ENCODE assay signal across 30 cellular contexts in genomic region chr7:111530356-111530668, GRCh38.
"Had no signal": no experiment of that assay in that cellular context is flagged by ENCODE, and none has a peak within 500 bp of the region (broad histone marks: within the 10 kb centered on the region; RNA-seq: fewer than 3 reads in every experiment).

No MANE protein-coding gene starts in this region.

- H3K27ac Mint-ChIP-seq: activated CD4-positive, alpha-beta T cell treated with anti-CD3 and anti-CD28 coated beads, Interleukin-2, amount 10 ng/mL, durations not matched to agents 7 days and 5 days; activated CD8-positive, alpha-beta T cell treated with anti-CD3 and anti-CD28 coated beads for 36 hours; activated naive CD8-positive, alpha-beta T cell; activated T-helper 17 cell treated with anti-CD3 and anti-CD28 coated beads, Interleukin-2, amount 50 U/mL, for 72 hours; dendritic cell treated with granulocyte-macrophage colony-stimulating factor and Interleukin-4, amounts not matched to agents 40 ng/mL and 50 ng/mL, for 4 days; WTC11 had no signal

- H3K27ac ChIP-seq: brain microvascular endothelial cell, coronary artery, dorsolateral prefrontal cortex, epithelial cell of prostate, esophagus squamous epithelium, gastroesophageal sphincter had no signal

- H3K36me3 Mint-ChIP-seq: WTC11 had no signal

- H3K9me3 ChIP-seq: esophagus squamous epithelium, gastroesophageal sphincter had no signal

- H3K9me3 Mint-ChIP-seq: activated CD4-positive, alpha-beta T cell treated with anti-CD3 and anti-CD28 coated beads, Interleukin-2, amount 10 ng/mL, durations not matched to agents 7 days and 5 days; activated CD8-positive, alpha-beta T cell treated with anti-CD3 and anti-CD28 coated beads for 36 hours; activated T-cell treated with anti-CD3 and anti-CD28 coated beads, Interleukin-2, amount 50 U/mL, for 4 hours; activated T-helper 17 cell treated with anti-CD3 and anti-CD28 coated beads, Interleukin-2, amount 50 U/mL, for 72 hours; central memory CD8-positive, alpha-beta T cell; dendritic cell treated with granulocyte-macrophage colony-stimulating factor and Interleukin-4, amounts not matched to agents 40 ng/mL and 50 ng/mL, for 4 days; WTC11 had no signal

- H3K4me3 Mint-ChIP-seq: activated CD4-positive, alpha-beta T cell treated with anti-CD3 and anti-CD28 coated beads, Interleukin-2, amount 10 ng/mL, durations not matched to agents 7 days and 5 days; activated CD8-positive, alpha-beta T cell treated with anti-CD3 and anti-CD28 coated beads for 36 hours; activated naive CD8-positive, alpha-beta T cell; activated T-cell treated with anti-CD3 and anti-CD28 coated beads, Interleukin-2, amount 50 U/mL, for 4 hours; activated T-helper 17 cell treated with anti-CD3 and anti-CD28 coated beads, Interleukin-2, amount 50 U/mL, for 72 hours; central memory CD8-positive, alpha-beta T cell; dendritic cell treated with granulocyte-macrophage colony-stimulating factor and Interleukin-4, amounts not matched to agents 40 ng/mL and 50 ng/mL, for 4 days; WTC11 had no signal

- H3K36me3 ChIP-seq: brain microvascular endothelial cell, esophagus squamous epithelium, gastroesophageal sphincter had no signal

- FAIRE-seq: astrocyte, bronchial epithelial cell had no signal

- DNase-seq: activated CD4-positive, alpha-beta T cell treated with anti-CD3 and anti-CD28 coated beads for 1 hour; activated CD4-positive, alpha-beta T cell treated with anti-CD3 and anti-CD28 coated beads for 4 hours; activated CD4-positive, alpha-beta T cell treated with anti-CD3 and anti-CD28 coated beads, Interleukin-2, amount 10 ng/mL, durations not matched to agents 7 days and 5 days; activated CD4-positive, alpha-beta T cell treated with anti-CD3 and anti-CD28 coated beads, Interleukin-2, amount 50 U/mL, for 4 hours; activated CD8-positive, alpha-beta memory T cell treated with anti-CD3 and anti-CD28 coated beads for 24 hours; activated CD8-positive, alpha-beta T cell treated with anti-CD3 and anti-CD28 coated beads for 36 hours; activated effector memory CD4-positive, alpha-beta T cell treated with Interleukin-2 at 50 U/mL for 16 hours; activated gamma-delta T cell treated with Interleukin-2 at 50 U/mL for 16 hours; activated naive CD4-positive, alpha-beta T cell treated with anti-CD3 and anti-CD28 coated beads, Interleukin-2, amount 50 U/mL, for 16 hours; activated naive CD4-positive, alpha-beta T cell treated with Interleukin-2 at 50 U/mL for 16 hours; activated T-cell treated with anti-CD3 and anti-CD28 coated beads, Interleukin-2, amount 50 U/mL, for 4 hours; amniotic stem cell; anterior cingulate cortex; brain microvascular endothelial cell; dorsolateral prefrontal cortex; effector memory CD4-positive, alpha-beta T cell; esophagus squamous epithelium; foreskin melanocyte; head of caudate nucleus; T-helper 2 cell had no signal

- H3K4me1 Mint-ChIP-seq: activated T-helper 17 cell treated with anti-CD3 and anti-CD28 coated beads, Interleukin-2, amount 50 U/mL, for 72 hours had no signal

- H3K4me3 ChIP-seq: coronary artery, dorsolateral prefrontal cortex, esophagus squamous epithelium, gastroesophageal sphincter had no signal

- H3K27me3 Mint-ChIP-seq: activated CD4-positive, alpha-beta T cell treated with anti-CD3 and anti-CD28 coated beads, Interleukin-2, amount 10 ng/mL, durations not matched to agents 7 days and 5 days; activated CD8-positive, alpha-beta T cell treated with anti-CD3 and anti-CD28 coated beads for 36 hours; activated naive CD8-positive, alpha-beta T cell; activated T-helper 17 cell treated with anti-CD3 and anti-CD28 coated beads, Interleukin-2, amount 50 U/mL, for 72 hours; central memory CD8-positive, alpha-beta T cell; dendritic cell treated with granulocyte-macrophage colony-stimulating factor and Interleukin-4, amounts not matched to agents 40 ng/mL and 50 ng/mL, for 4 days had no signal

- ATAC-seq: activated CD8-positive, alpha-beta T cell treated with anti-CD3 and anti-CD28 coated beads for 36 hours; activated T-cell treated with anti-CD3 and anti-CD28 coated beads, Interleukin-2, amount 50 U/mL, for 4 hours; activated T-helper 17 cell treated with anti-CD3 and anti-CD28 coated beads, Interleukin-2, amount 50 U/mL, for 72 hours; gastroesophageal sphincter; WTC11 had no signal

- H3K27me3 ChIP-seq: brain microvascular endothelial cell, dorsolateral prefrontal cortex, esophagus squamous epithelium, gastroesophageal sphincter had no signal
